ENCODE assay signal across 34 cellular contexts in the genomic region with DNA sequence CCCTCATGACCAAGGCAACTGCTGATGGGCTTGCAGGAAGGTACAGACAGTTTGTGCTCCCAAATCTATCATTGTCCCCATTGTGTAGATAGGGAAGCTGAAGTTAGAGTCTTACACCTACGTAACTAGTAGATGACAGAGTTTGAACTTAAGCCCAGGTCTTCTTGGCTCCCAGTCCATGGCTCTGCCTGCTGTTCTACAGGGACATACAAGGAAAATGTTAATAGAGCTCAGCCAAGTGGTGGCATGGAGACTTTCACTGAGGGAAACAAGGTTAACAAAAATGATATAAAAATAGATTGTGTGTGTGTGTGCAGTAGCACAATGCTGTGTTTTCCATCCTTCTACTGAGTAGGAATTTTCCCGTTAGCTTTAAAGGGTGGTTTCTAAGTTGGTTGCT.
"Had no signal": no experiment of that assay in that cellular context is flagged by ENCODE, and none has a peak within 500 bp of the region (broad histone marks: within the 10 kb centered on the region; RNA-seq: fewer than 3 reads in every experiment).

No MANE protein-coding gene starts in this region.

- ATAC-seq: activated CD4-positive, alpha-beta T cell treated with anti-CD3 and anti-CD28 coated beads for 36 hours; activated CD4-positive, CD25-positive, alpha-beta regulatory T cell treated with anti-CD3 and anti-CD28 coated beads, Interleukin-2, amount 50 U/mL, for 24 hours; activated CD8-positive, alpha-beta T cell treated with anti-CD3 and anti-CD28 coated beads for 36 hours; activated naive CD8-positive, alpha-beta T cell treated with anti-CD3 and anti-CD28 coated beads, Interleukin-2, amount 50 U/mL, for 24 hours; activated T-cell treated with anti-CD3 and anti-CD28 coated beads, Interleukin-2, amount 50 U/mL, for 4 hours; activated T-cell treated with anti-CD3 and anti-CD28 coated beads, Interleukin-2, amount 50 U/mL, for 72 hours; activated T-helper 17 cell treated with anti-CD3 and anti-CD28 coated beads, Interleukin-2, amount 50 U/mL, for 72 hours; body of pancreas; WTC11 had no signal

- H3K4me3 ChIP-seq: ascending aorta, body of pancreas, breast epithelium had no signal

- H3K27ac ChIP-seq: ascending aorta, body of pancreas, brain microvascular endothelial cell, breast epithelium, WERI-Rb-1 had no signal

- H3K27me3 ChIP-seq: ascending aorta, body of pancreas, brain microvascular endothelial cell had no signal

- H3K4me1 ChIP-seq: ascending aorta, body of pancreas, breast epithelium had no signal

- DNase-seq: activated CD4-positive, alpha-beta memory T cell treated with anti-CD3 and anti-CD28 coated beads for 36 hours; activated CD4-positive, alpha-beta T cell treated with anti-CD3 and anti-CD28 coated beads for 1 hour; activated CD4-positive, alpha-beta T cell treated with anti-CD3 and anti-CD28 coated beads for 36 hours; activated CD4-positive, alpha-beta T cell treated with anti-CD3 and anti-CD28 coated beads, Interleukin-2, amount 10 ng/mL, durations not matched to agents 24 days and 14 days; activated CD4-positive, alpha-beta T cell treated with anti-CD3 and anti-CD28 coated beads, Interleukin-2, amount 50 U/mL, for 1 hour; activated CD4-positive, alpha-beta T cell treated with anti-CD3 and anti-CD28 coated beads, Interleukin-2, amount 50 U/mL, for 4 hours; activated CD4-positive, CD25-positive, alpha-beta regulatory T cell; activated CD8-positive, alpha-beta memory T cell treated with anti-CD3 and anti-CD28 coated beads, Interleukin-2, amount 50 U/mL, for 4 hours; activated CD8-positive, alpha-beta T cell treated with anti-CD3 and anti-CD28 coated beads for 36 hours; activated effector memory CD4-positive, alpha-beta T cell treated with anti-CD3 and anti-CD28 coated beads, Interleukin-2, amount 50 U/mL, for 16 hours; activated gamma-delta T cell treated with Interleukin-2 at 50 U/mL for 16 hours; activated naive CD4-positive, alpha-beta T cell; activated naive CD4-positive, alpha-beta T cell treated with anti-CD3 and anti-CD28 coated beads for 36 hours; activated naive CD8-positive, alpha-beta T cell treated with anti-CD3 and anti-CD28 coated beads, Interleukin-2, amount 10 ng/mL, durations not matched to agents 7 days and 5 days; activated naive CD8-positive, alpha-beta T cell treated with anti-CD3 and anti-CD28 coated beads, Interleukin-2, amount 50 U/mL, for 24 hours; activated T-cell treated with anti-CD3 and anti-CD28 coated beads for 4 hours; activated T-cell treated with anti-CD3 and anti-CD28 coated beads, Interleukin-2, amount 50 U/mL, for 1 hour; activated T-cell treated with anti-CD3 and anti-CD28 coated beads, Interleukin-2, amount 50 U/mL, for 4 hours; activated T-cell treated with anti-CD3 and anti-CD28 coated beads, Interleukin-2, amount 50 U/mL, for 72 hours; amygdala; anterior cingulate cortex; body of pancreas; brain microvascular endothelial cell; central memory CD4-positive, alpha-beta T cell; SW 1271; T-helper 1 cell; T-helper 2 cell; T-helper 9 cell; WERI-Rb-1 had no signal

- H3K9me3 ChIP-seq: ascending aorta, body of pancreas, breast epithelium had no signal

- H3K36me3 ChIP-seq: ascending aorta, brain microvascular endothelial cell, breast epithelium, WERI-Rb-1 had no signal
